In genomic region chr5:73282923-73283322, GRCh38 we compare ENCODE assay signal across 27 cellular contexts.
A peak's percentile ranks its signal among the peaks of the same experiment; 100 is the strongest.
DNase-seq lines count a peak whose midpoint lies in the region; ATAC-seq and TF ChIP-seq lines count a peak whose summit lies in the region.
"Had no signal": no experiment of that assay in that cellular context is flagged by ENCODE, and none has a peak within 500 bp of the region (broad histone marks: within the 10 kb centered on the region; RNA-seq: fewer than 3 reads in every experiment).

No MANE protein-coding gene starts in this region.

- no peak for TF ChIP-seq POLR2A in body of pancreas (IDR thresholded peaks at IDR 0.05)

- in situ Hi-C loops in G401 (cut with HindIII; ENCODE audit: low sequenced_read_pairs), result no loop called here

- no peak for TF ChIP-seq CTCF in 22Rv1 (IDR thresholded peaks at IDR 0.05)
- TF ChIP-seq CTCF in body of pancreas (IDR thresholded peaks at IDR 0.05), result no peak

- H3K4me1 ChIP-seq in body of pancreas, result peaks cover 40% of the 10 kb centered on the region
- H3K4me1 ChIP-seq in SJCRH30, result peaks cover 4% of the 10 kb centered on the region; the same call in 1 of the 2 replicates
- H3K4me1 ChIP-seq: parathyroid adenoma had no signal

- H3K4me3 ChIP-seq in body of pancreas (no peak overlapping the region), SJCRH30 (no peak overlapping the region)
- H3K4me3 ChIP-seq: coronary artery, esophagus muscularis mucosa, hepatocyte, thoracic aorta had no signal

- no peaks in the 10 kb centered on the region for H3K27me3 ChIP-seq in body of pancreas
- peaks cover 8% of the 10 kb centered on the region; the same call in 1 of the 2 replicates for H3K27me3 ChIP-seq in SJCRH30
- H3K27me3 ChIP-seq: BE2C, esophagus muscularis mucosa, hepatocyte had no signal

- no peaks in the 10 kb centered on the region for H3K36me3 ChIP-seq in body of pancreas (replicated peaks in 1 of 2; ENCODE audit: insufficient read depth in 1 of 2, low read depth in 2 of 2)
- H3K36me3 ChIP-seq in SJCRH30, result no peaks in the 10 kb centered on the region
- H3K36me3 ChIP-seq: BE2C, esophagus muscularis mucosa, thoracic aorta had no signal

- H3K9me3 ChIP-seq in body of pancreas (no peaks in the 10 kb centered on the region), SJCRH30 (replicated peaks) (no peaks in the 10 kb centered on the region)
- H3K9me3 ChIP-seq: esophagus muscularis mucosa, thoracic aorta had no signal

- intact Hi-C loops in body of pancreas (cut with DNase I), result no loop called here

- no peak for ATAC-seq in body of pancreas
- ATAC-seq in HG03196 (IDR thresholded peaks at IDR 0.05; ENCODE audit: unreplicated experiment), result no peak
- ATAC-seq: left lobe of liver; stimulated activated naive B cell treated with anti-CD40 and anti-IgM and Interleukin-4, amounts not matched to agents 10 μg/mL and 1 μg/mL and 100 μg/mL, for 72 hours had no signal

- DNase-seq in G401 (ENCODE audit: low spot score), result peak; percentile 22
- DNase-seq in NCI-H446 (lab: John Stamatoyannopoulos, UW), result peak; percentile 35 to 65
- peak in 3 of 4 donors; percentile 38 to 69 (median 66) for DNase-seq in body of pancreas
- DNase-seq in HUDEP-2 (lab: John Stamatoyannopoulos, UW; ENCODE audit: unreplicated experiment in 76 of 76), result no peak
- no peak for DNase-seq in SJCRH30
- no peak for DNase-seq in EL
- DNase-seq: activated CD4-positive, alpha-beta T cell treated with anti-CD3 and anti-CD28 coated beads, Interleukin-2, amount 10 ng/mL, durations not matched to agents 7 days and 5 days; activated naive CD4-positive, alpha-beta T cell treated with anti-CD3 and anti-CD28 coated beads, Interleukin-2, amount 10 ng/mL, durations not matched to agents 7 days and 5 days; amniotic stem cell; BE2C; endodermal cell; foreskin melanocyte; HCEC 1CT; immature natural killer cell; NCI-H82; OCI-M1; stimulated activated CD4-positive, alpha-beta T cell treated with anti-CD3 and anti-CD28 coated beads, Interleukin-12 subunit alpha, Interleukin-12 subunit beta, amount 100 ng/mL, for 4 hours; stimulated activated CD4-positive, alpha-beta T cell treated with anti-CD3 and anti-CD28 coated beads, Interleukin-4, amount 100 ng/mL, for 24 hours; stimulated activated naive B cell treated with anti-CD40 and anti-IgM and Interleukin-4, amounts not matched to agents 10 μg/mL and 1 μg/mL and 100 μg/mL, for 72 hours had no signal

- H3K27ac ChIP-seq in 22Rv1 (peak overlapping the region; percentile 58), body of pancreas (no peak overlapping the region), SJCRH30 (no peak overlapping the region)
- H3K27ac ChIP-seq: coronary artery, esophagus muscularis mucosa, hepatocyte, parathyroid adenoma, thoracic aorta had no signal

Comparison
In these comparisons a context has a peak if more than half of its experiments do, and no peak if none do; other contexts are left out.
1. DNase-seq: peak in G401 (single experiment), NCI-H446 (2 of 2) and body of pancreas (3 of 4); none in HUDEP-2 (0 of 76), SJCRH30 (0 of 2) and EL (single experiment).